ENCODE assay signal across 14 cellular contexts in the genomic region with DNA sequence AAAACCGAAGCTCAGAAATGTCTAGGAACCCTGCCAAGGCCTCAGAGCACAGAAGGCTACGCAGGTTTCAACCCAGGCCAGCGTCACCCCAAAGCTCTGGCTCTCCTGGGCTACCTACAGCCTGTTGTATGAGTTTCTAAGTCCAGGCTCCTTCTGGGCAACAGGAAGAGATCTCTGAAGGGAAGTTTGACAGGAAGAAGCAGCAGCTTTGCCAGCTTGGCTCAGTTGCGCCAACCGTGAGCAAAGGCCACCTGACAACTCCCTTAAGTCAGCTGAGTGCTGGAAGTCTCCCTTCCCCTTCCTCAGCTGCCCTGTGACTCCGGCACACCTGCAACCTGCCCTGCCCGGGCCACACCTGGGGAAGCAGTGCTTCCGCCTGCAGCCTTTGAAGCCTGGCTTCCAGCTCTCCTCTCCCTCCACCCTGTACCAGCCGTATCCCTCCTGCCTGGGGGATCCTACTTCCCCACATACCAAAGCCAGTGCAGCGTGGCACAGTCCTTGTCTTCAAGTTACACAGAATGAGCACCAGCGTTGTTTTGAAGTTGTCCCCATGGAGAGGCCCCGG. TPM values are rescaled to one million over a fixed set of nuclear protein-coding genes. Genes with fewer than 3 reads are reported as not detected.
DNase-seq lines count a peak whose midpoint lies in the region; ATAC-seq, FAIRE-seq and TF ChIP-seq lines count a peak whose summit lies in the region.
"Had no signal": no experiment of that assay in that cellular context is flagged by ENCODE, and none has a peak within 500 bp of the region (broad histone marks: within the 10 kb centered on the region; RNA-seq: fewer than 3 reads in every experiment).

No MANE protein-coding gene starts in this region.

- no peak for TF ChIP-seq POLR2A in HepG2 (IDR thresholded peaks at IDR 0.05; ENCODE audit: insufficient read depth in 1 of 2, low read depth in 2 of 2, low read length in 2 of 2)
- TF ChIP-seq POLR2A in gastrocnemius medialis (IDR thresholded peaks at IDR 0.05), result no peak

- DNase-seq in dermis blood vessel endothelial cell (peak; percentile 80), HepG2 (ENCODE audit: low spot score) (no peak), gastrocnemius medialis (no peak), DMS 273 (lab: John Stamatoyannopoulos, UW; ENCODE audit: unreplicated experiment) (no peak), T-helper 2 cell (no peak), GM13977 (ENCODE audit: low spot score) (no peak), coronary artery (ENCODE audit: low spot score) (no peak)
- DNase-seq: activated CD4-positive, alpha-beta T cell treated with anti-CD3 and anti-CD28 coated beads for 4 hours; activated naive CD4-positive, alpha-beta T cell; CD8-positive, alpha-beta memory T cell; MV-4-11 had no signal

- H4K20me1 ChIP-seq in HepG2 (ENCODE audit: insufficient read depth, low read length), result peaks cover 25% of the 10 kb centered on the region

- no peak overlapping the region for H3K4me3 ChIP-seq in HepG2 (replicated peaks in 1 of 3; ENCODE audit: insufficient read depth in 1 of 3, low read depth in 2 of 3, low read length in 3 of 3)
- no peak overlapping the region for H3K4me3 ChIP-seq in gastrocnemius medialis
- no peak overlapping the region for H3K4me3 ChIP-seq in coronary artery

- WGBS in HepG2 (ENCODE audit: low lambda C conversion rate), result 91% methylated on average over 9 of the region's 12 CpGs

- no peak overlapping the region for H3K4me2 ChIP-seq in HepG2 (ENCODE audit: low read depth, low read length)

- POLR2A ChIA-PET in HepG2 (lab: Yijun Ruan, JAX), result no interaction called here

- H3K36me3 ChIP-seq in HepG2 (replicated peaks in 1 of 2; ENCODE audit: control insufficient read depth in 1 of 2, insufficient read depth in 2 of 2, low read length in 2 of 2) (peaks cover 6 to 10% of the 10 kb centered on the region in 2 experiments; a peak in 3 of 5 replicates), gastrocnemius medialis (no peaks in the 10 kb centered on the region)

- CTCF ChIA-PET in HepG2 (lab: Yijun Ruan, JAX; ENCODE audit: low intra/inter-chr PET ratio, low total read pairs), result no interaction called here

- peaks cover 97% of the 10 kb centered on the region for H3K79me2 ChIP-seq in HepG2 (ENCODE audit: insufficient read depth, low read length)

- no peak for FAIRE-seq in HepG2 (lab: Jason Lieb, UNC)
- FAIRE-seq: colon had no signal

- no peak for TF ChIP-seq RAD21 in Ishikawa (IDR thresholded peaks at IDR 0.05; ENCODE audit: low read depth)
- TF ChIP-seq RAD21 in HepG2 (CRISPR knock-in tag; IDR thresholded peaks at IDR 0.05), result no peak

- TF ChIP-seq CTCF in HepG2 (CRISPR knock-in tag; IDR thresholded peaks at IDR 0.05) (no peak), gastrocnemius medialis (IDR thresholded peaks at IDR 0.05 in 4 of 5, conservative IDR thresholded peaks at IDR 0.05 in 1 of 5) (no peak), GM13977 (IDR thresholded peaks at IDR 0.05; ENCODE audit: extremely low read depth, insufficient read depth, missing control alignments) (no peak), coronary artery (IDR thresholded peaks at IDR 0.05) (no peak)

- ATAC-seq in HepG2, result no peak
- peak; percentile 36 to 56 for ATAC-seq in gastrocnemius medialis

- H3K27me3 ChIP-seq in HepG2 (ENCODE audit: control insufficient read depth in 1 of 2, insufficient read depth in 2 of 2, low read length in 2 of 2) (no peaks in the 10 kb centered on the region), gastrocnemius medialis (no peaks in the 10 kb centered on the region)

- H3K4me1 ChIP-seq in HepG2 (ENCODE audit: insufficient read depth, low read length) (peaks cover 99% of the 10 kb centered on the region), gastrocnemius medialis (peaks cover 7 to 24% of the 10 kb centered on the region in 2 donors)

- TF ChIP-seq EP300 in Ishikawa (IDR thresholded peaks at IDR 0.05; ENCODE audit: borderline replicate concordance) (no peak; the same call in 1 of the 2 replicates), HepG2 (IDR thresholded peaks at IDR 0.05; ENCODE audit: low read depth in 2 of 2, low read length in 2 of 2) (no peak), HepG2 (CRISPR knock-in tag; IDR thresholded peaks at IDR 0.05; ENCODE audit: borderline replicate concordance) (no peak)

- H3K9me3 ChIP-seq in HepG2 (ENCODE audit: low read length) (no peaks in the 10 kb centered on the region), gastrocnemius medialis (no peaks in the 10 kb centered on the region)

- no TSS peak for BruUV-seq in HepG2 (replicated peaks; lab: Mats Ljungman, UMichigan)

- peak overlapping the region; percentile 9 for H3K27ac ChIP-seq in HepG2 (ENCODE audit: extremely low read length, insufficient read depth, low read length)
- H3K27ac ChIP-seq in gastrocnemius medialis, result peak overlapping the region in 1 of 4 donors; percentile 38
- H3K27ac ChIP-seq in coronary artery, result no peak overlapping the region
- H3K27ac ChIP-seq: HL-60 had no signal

- intact Hi-C loops in HepG2 (cut with micrococcal nuclease; ENCODE audit: unreplicated experiment) (no loop called here), gastrocnemius medialis (cut with DNase I; ENCODE audit: low total_unique reads) (no loop called here)

- in situ Hi-C loops in HepG2 (cut with HindIII; ENCODE audit: extremely low pct_ligation_motif_present, low pct_unique_long_range_greater_than_20kb) (no loop called here), gastrocnemius medialis (cut with MboI; ENCODE audit: low sequenced_read_pairs in 4 of 4) (no loop called here), GM13977 (cut with MboI; ENCODE audit: low pct_unique_long_range_greater_than_20kb, low sequenced_read_pairs, unreplicated experiment) (no loop called here)

- no peak overlapping the region for H3K9ac ChIP-seq in HepG2 (ENCODE audit: insufficient read depth, low read depth, low read length)

- H2AFZ ChIP-seq in HepG2 (ENCODE audit: low read length), result no peak overlapping the region

TF ChIP-seq in Ishikawa, 13 proteins besides CTCF, POLR2A, EP300 and RAD21 (continues in another document):
- TF ChIP-seq TCF12 (IDR thresholded peaks at IDR 0.05; ENCODE audit: low read depth) (peak; percentile 59; the same call in 1 of the 2 replicates), CREB1 (IDR thresholded peaks at IDR 0.05; ENCODE audit: low read depth) (no peak), FOXM1 (IDR thresholded peaks at IDR 0.05; ENCODE audit: borderline replicate concordance, low read depth) (no peak), NFIC (IDR thresholded peaks at IDR 0.05) (peak; percentile 49; the same call in 1 of the 2 replicates), YY1 (IDR thresholded peaks at IDR 0.05; ENCODE audit: low read depth) (no peak), ZBTB7A (IDR thresholded peaks at IDR 0.05; ENCODE audit: low read depth) (no peak), TAF1 (IDR thresholded peaks at IDR 0.05; ENCODE audit: low read depth) (no peak)
- TF ChIP-seq, protein P1, sequence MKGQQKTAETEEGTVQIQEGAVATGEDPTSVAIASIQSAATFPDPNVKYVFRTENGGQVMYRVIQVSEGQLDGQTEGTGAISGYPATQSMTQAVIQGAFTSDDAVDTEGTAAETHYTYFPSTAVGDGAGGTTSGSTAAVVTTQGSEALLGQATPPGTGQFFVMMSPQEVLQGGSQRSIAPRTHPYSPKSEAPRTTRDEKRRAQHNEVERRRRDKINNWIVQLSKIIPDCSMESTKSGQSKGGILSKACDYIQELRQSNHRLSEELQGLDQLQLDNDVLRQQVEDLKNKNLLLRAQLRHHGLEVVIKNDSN (IDR thresholded peaks at IDR 0.05), result peak; percentile 50

TF ChIP-seq in HepG2, 621 proteins besides CTCF, POLR2A, EP300 and RAD21 (continues in another document):
- TF ChIP-seq RBM22 (optimal IDR thresholded peaks at IDR 0.05; ENCODE audit: low read length), result peak; percentile 68

RNA-seq across cellular contexts. Expression of a gene that starts 36.7 kb away (rescaled TPM):
- total RNA-seq in dermis blood vessel endothelial cell (32.8 and 33.4 TPM in 2 replicates), HepG2 (2016; rRNA removed; fragmentation: Illumina TruSeq; extraction: Trizol) (14.7 and 19.4 TPM in 2 replicates), gastrocnemius medialis (1 to 10 TPM; 1.2 to 6.1 (median 4.6) TPM)
- 7.3 and 8.2 TPM in 2 replicates for total RNA-seq in HepG2 (2016; cell fraction: cytosol; rRNA removed; fragmentation: Illumina TruSeq; extraction: Trizol; ENCODE audit: low read depth)
- 12.9 and 18.0 TPM in 2 replicates for total RNA-seq in HepG2 (2016; cell fraction: insoluble cytoplasmic fraction; rRNA removed; fragmentation: Illumina TruSeq; extraction: Trizol)
- 16.0 and 20.4 TPM in 2 replicates for total RNA-seq in HepG2 (2016; cell fraction: membrane; rRNA removed; fragmentation: Illumina TruSeq; extraction: Trizol)
- 12.0 and 14.5 TPM in 2 replicates for total RNA-seq in HepG2 (2016; cell fraction: nucleus; rRNA removed; fragmentation: Illumina TruSeq; extraction: Trizol)
- 20.7 and 25.3 TPM in 2 replicates for polyA plus RNA-seq in HepG2 (2011; rRNA removed)
- 19.8 and 24.1 TPM in 2 replicates for polyA plus RNA-seq in HepG2 (2011; cell fraction: cytosol; rRNA removed)
- polyA plus RNA-seq in HepG2 (2011; cell fraction: nucleus; rRNA removed), result 26.3 and 29.8 TPM in 2 replicates
- polyA plus RNA-seq in HepG2 (2012), result 16.2 and 22.8 TPM in 2 replicates
- 9.0 and 11.2 TPM in 2 replicates for polyA plus RNA-seq in HepG2 (2016; cell fraction: cytosol; fragmentation: Illumina TruSeq; extraction: Trizol; ENCODE audit: low read depth)
- 21.3 and 23.2 TPM in 2 replicates for polyA plus RNA-seq in HepG2 (2016; cell fraction: insoluble cytoplasmic fraction; fragmentation: Illumina TruSeq; extraction: Trizol; ENCODE audit: low read depth)
- 18.0 and 21.9 TPM in 2 replicates for polyA plus RNA-seq in HepG2 (2016; cell fraction: membrane; fragmentation: Illumina TruSeq; extraction: Trizol; ENCODE audit: low read depth)
- polyA plus RNA-seq in HepG2 (2016; cell fraction: nucleus; fragmentation: Illumina TruSeq; extraction: Trizol; ENCODE audit: insufficient read depth, low read depth), result 17.6 and 17.8 TPM in 2 replicates
- 8.6 and 37.7 TPM in 2 replicates for polyA minus RNA-seq in HepG2 (2011; rRNA and poly(A)+ RNA removed; ENCODE audit: low replicate concordance)
- polyA minus RNA-seq in HepG2 (2011; cell fraction: cytosol; rRNA and poly(A)+ RNA removed), result 28.1 and 28.8 TPM in 2 replicates
- 42.1 and 49.2 TPM in 2 replicates for polyA minus RNA-seq in HepG2 (2011; cell fraction: nucleus; rRNA and poly(A)+ RNA removed)
